ENCODE assay signal across 13 cellular contexts in the genomic region with DNA sequence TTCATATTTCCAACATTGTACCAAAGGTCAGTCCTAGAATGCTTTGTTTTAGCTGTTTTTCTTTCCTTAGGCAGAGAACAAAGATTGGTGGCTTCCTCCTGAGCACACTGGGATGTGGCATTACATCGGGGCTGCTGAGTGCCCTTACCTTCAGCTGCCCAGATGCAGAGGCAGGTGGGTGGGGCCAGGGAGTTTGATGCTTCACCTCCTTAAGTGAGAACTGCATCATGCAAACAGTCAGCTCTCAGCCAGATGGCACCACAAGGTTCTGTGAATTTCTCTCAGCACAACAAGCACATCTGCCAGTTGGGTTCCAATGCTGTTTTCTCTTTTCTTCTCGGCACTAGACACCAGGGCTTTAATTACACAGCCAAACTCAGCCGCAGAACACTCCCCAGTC.
DNase-seq lines count a peak whose midpoint lies in the region; ATAC-seq lines count a peak whose summit lies in the region.
"Had no signal": no experiment of that assay in that cellular context is flagged by ENCODE, and none has a peak within 500 bp of the region (broad histone marks: within the 10 kb centered on the region; RNA-seq: fewer than 3 reads in every experiment).

No MANE protein-coding gene starts in this region.

- no peaks in the 10 kb centered on the region for H3K79me1 ChIP-seq in neuronal stem cell (ENCODE audit: low read depth, low read length)

- H3K27me3 ChIP-seq in neuronal stem cell (ENCODE audit: control insufficient read depth in 3 of 3, insufficient read depth in 3 of 3, low read depth in 1 of 3, low read length in 3 of 3) = peaks cover 0 to 20% (median 0%) of the 10 kb centered on the region in 3 experiments
- H3K27me3 ChIP-seq: sigmoid colon had no signal

- H4K8ac ChIP-seq in neuronal stem cell (ENCODE audit: low read depth, low read length) = no peak overlapping the region

- H3K18ac ChIP-seq in neuronal stem cell (ENCODE audit: low read length) = no peak overlapping the region

- peaks cover 22 to 23% of the 10 kb centered on the region in 2 donors for H3K4me1 Mint-ChIP-seq in natural killer cell treated with Interleukin-12 subunit alpha and Interleukin-12 subunit beta and Interleukin-15 and Interleukin-18, amount 100 ng/mL, for 72 hours (ENCODE audit: low read depth in 2 of 2)

- no peaks in the 10 kb centered on the region for H3K9me3 Mint-ChIP-seq in natural killer cell treated with Interleukin-12 subunit alpha and Interleukin-12 subunit beta and Interleukin-15 and Interleukin-18, amount 100 ng/mL, for 72 hours

- H2BK120ac ChIP-seq in neuronal stem cell (ENCODE audit: low read depth, low read length) = no peak overlapping the region

- peak overlapping the region; percentile 64 for H2AK5ac ChIP-seq in neuronal stem cell (ENCODE audit: low read depth, low read length)

- ATAC-seq in natural killer cell treated with Interleukin-12 subunit alpha and Interleukin-12 subunit beta and Interleukin-15 and Interleukin-18, amount 100 ng/mL, for 72 hours = no peak
- ATAC-seq in HG02642 (IDR thresholded peaks at IDR 0.05; ENCODE audit: poor library complexity, unreplicated experiment) = no peak
- ATAC-seq: A549 had no signal

- H3K14ac ChIP-seq in neuronal stem cell (ENCODE audit: low read length) = no peak overlapping the region

- no CpG with 5 or more reads among the region's 3 CpGs for WGBS in neuronal stem cell (ENCODE audit: extremely low coverage in 2 of 2, insufficient read length in 2 of 2, insufficient replicate concordance in 1 of 2), 2 donors

- no peak overlapping the region for H3K9ac ChIP-seq in neuronal stem cell (ENCODE audit: low read depth, low read length, poor library complexity)

- no peak overlapping the region for H3K23ac ChIP-seq in neuronal stem cell (ENCODE audit: low read depth, low read length, poor library complexity)

- no peaks in the 10 kb centered on the region for H3K36me3 Mint-ChIP-seq in natural killer cell treated with Interleukin-12 subunit alpha and Interleukin-12 subunit beta and Interleukin-15 and Interleukin-18, amount 100 ng/mL, for 72 hours

- no peak overlapping the region for H3K4ac ChIP-seq in neuronal stem cell (ENCODE audit: low read length)

- H3K4me2 ChIP-seq in neuronal stem cell (ENCODE audit: insufficient read depth, low read length, poor library complexity, severe bottlenecking) = no peak overlapping the region
- H3K4me2 ChIP-seq: A549 had no signal

- H3K27ac ChIP-seq in neuronal stem cell (replicated peaks; ENCODE audit: low read length) = no peak overlapping the region
- H3K27ac ChIP-seq: A549, sigmoid colon had no signal

- H2AFZ ChIP-seq in neuronal stem cell (ENCODE audit: low read length) = no peak overlapping the region

- H3K4me3 ChIP-seq in neuronal stem cell (ENCODE audit: low read length in 2 of 2) = no peak overlapping the region
- H3K4me3 ChIP-seq: A549, sigmoid colon had no signal

- H3K9me3 ChIP-seq in neuronal stem cell (replicated peaks in 1 of 2; ENCODE audit: control insufficient read depth in 2 of 2, insufficient read depth in 1 of 2, low read depth in 1 of 2, low read length in 2 of 2) = no peaks in the 10 kb centered on the region
- H3K9me3 ChIP-seq: A549, sigmoid colon had no signal

- no peak overlapping the region for H2BK15ac ChIP-seq in neuronal stem cell (ENCODE audit: low read length)

- peak; percentile 2 for DNase-seq in NCI-H345 (lab: John Stamatoyannopoulos, UW)
- no peak for DNase-seq in NCI-H345 treated with DMSO at 0.1 percent for 48 hours (lab: John Stamatoyannopoulos, UW; ENCODE audit: unreplicated experiment)
- DNase-seq in NCI-H524 treated with DMSO at 0.1 percent for 48 hours (lab: John Stamatoyannopoulos, UW) = peak; percentile 92
- peak; percentile 20 for DNase-seq in activated T-cell treated with anti-CD3 and anti-CD28 coated beads for 4 hours
- DNase-seq in neuronal stem cell (ENCODE audit: low spot score) = no peak
- no peak for DNase-seq in natural killer cell treated with Interleukin-12 subunit alpha and Interleukin-12 subunit beta and Interleukin-15 and Interleukin-18, amount 100 ng/mL, for 72 hours (ENCODE audit: low spot score)
- DNase-seq in NOMO-1 (lab: John Stamatoyannopoulos, UW; ENCODE audit: unreplicated experiment in 2 of 2) = no peak
- DNase-seq: foreskin melanocyte, kidney glomerular epithelial cell, sigmoid colon, trophoblast cell had no signal

- H3K4me3 Mint-ChIP-seq in natural killer cell treated with Interleukin-12 subunit alpha and Interleukin-12 subunit beta and Interleukin-15 and Interleukin-18, amount 100 ng/mL, for 72 hours = no peak overlapping the region

- no peak overlapping the region for H2BK5ac ChIP-seq in neuronal stem cell (ENCODE audit: low read length)

- peaks cover 0 to 10% of the 10 kb centered on the region in 2 donors for H3K4me1 ChIP-seq in neuronal stem cell (ENCODE audit: control insufficient read depth in 2 of 2, insufficient read depth in 1 of 2, low read depth in 1 of 2, low read length in 2 of 2)
- H3K4me1 ChIP-seq: A549, sigmoid colon had no signal

- H3K27me3 Mint-ChIP-seq in natural killer cell treated with Interleukin-12 subunit alpha and Interleukin-12 subunit beta and Interleukin-15 and Interleukin-18, amount 100 ng/mL, for 72 hours = peaks cover 0 to 29% of the 10 kb centered on the region in 2 donors

- no peak overlapping the region for H4K91ac ChIP-seq in neuronal stem cell (ENCODE audit: low read depth, low read length, poor library complexity)

- no peaks in the 10 kb centered on the region for H3K36me3 ChIP-seq in neuronal stem cell (replicated peaks in 1 of 2; ENCODE audit: control insufficient read depth in 2 of 2, insufficient read depth in 2 of 2, low read length in 2 of 2)
- H3K36me3 ChIP-seq: sigmoid colon had no signal

- no peak overlapping the region for H2BK12ac ChIP-seq in neuronal stem cell (ENCODE audit: low read length)

- no peak overlapping the region for H3K27ac Mint-ChIP-seq in natural killer cell treated with Interleukin-12 subunit alpha and Interleukin-12 subunit beta and Interleukin-15 and Interleukin-18, amount 100 ng/mL, for 72 hours

Comparison
In these comparisons a context has a peak if more than half of its experiments do, and no peak if none do; other contexts are left out.
1. DNase-seq: peak in NCI-H345 (single experiment), NCI-H524 treated with DMSO at 0.1 percent for 48 hours (single experiment) and activated T-cell treated with anti-CD3 and anti-CD28 coated beads for 4 hours (single experiment); none in NCI-H345 treated with DMSO at 0.1 percent for 48 hours (single experiment), neuronal stem cell (single experiment), natural killer cell treated with Interleukin-12 subunit alpha and Interleukin-12 subunit beta and Interleukin-15 and Interleukin-18, amount 100 ng/mL, for 72 hours (single experiment) and NOMO-1 (0 of 2).